23 cellular contexts compared by ENCODE assay signal in the genomic region with DNA sequence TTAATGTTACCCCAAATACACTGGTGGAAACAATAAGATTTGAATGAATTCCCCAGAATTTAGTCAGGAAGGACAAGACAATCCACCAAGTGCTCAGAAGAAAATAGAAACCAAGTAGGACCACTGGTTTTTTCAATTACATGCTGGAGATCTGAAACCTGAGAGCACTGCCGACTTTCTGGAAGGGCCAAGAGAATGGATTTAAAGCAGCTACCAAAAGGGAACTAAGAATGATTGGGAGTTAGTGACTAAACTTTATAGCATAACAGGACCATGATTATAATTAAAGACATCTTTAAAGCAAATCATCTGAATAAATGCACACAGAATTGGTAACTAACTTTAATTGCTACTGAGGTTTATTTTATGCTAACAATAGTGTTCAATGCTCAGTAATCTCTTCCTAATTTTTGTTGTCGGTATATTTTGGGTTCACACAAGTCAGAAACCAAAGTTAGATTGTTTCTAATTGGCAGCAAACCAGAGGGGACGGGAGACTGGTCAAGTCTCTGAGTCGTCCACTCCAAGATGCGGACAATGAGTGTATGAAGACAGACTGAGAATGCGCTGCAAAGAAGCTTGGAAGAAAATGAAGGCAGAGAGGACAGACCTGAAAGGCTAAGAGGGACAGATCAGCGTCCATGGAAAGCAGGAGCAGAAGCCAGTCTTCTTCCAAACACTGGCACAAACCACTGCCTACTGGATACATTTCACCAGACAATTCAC. TPM values are rescaled to one million over a fixed set of nuclear protein-coding genes. Genes with fewer than 3 reads are reported as not detected.
DNase-seq lines count a peak whose midpoint lies in the region; TF ChIP-seq lines count a peak whose summit lies in the region.
"Had no signal": no experiment of that assay in that cellular context is flagged by ENCODE, and none has a peak within 500 bp of the region (broad histone marks: within the 10 kb centered on the region; RNA-seq: fewer than 3 reads in every experiment).

No MANE protein-coding gene starts in this region.

- intact Hi-C loops in head of caudate nucleus (cut with DNase I): no loop called here

- in situ Hi-C loops in brain microvascular endothelial cell (cut with HindIII; ENCODE audit: low pct_ligation_motif_present, low sequenced_read_pairs): no loop called here

- peak overlapping the region; percentile 85 for H3K27ac Mint-ChIP-seq in mesothelial cell of epicardium
- H3K27ac Mint-ChIP-seq: CD14-positive monocyte had no signal

- no peak overlapping the region for H3K4me3 ChIP-seq in MG63
- H3K4me3 ChIP-seq in brain microvascular endothelial cell (ENCODE audit: low read depth, low read length): no peak overlapping the region
- H3K4me3 ChIP-seq: A549, esophagus muscularis mucosa, lung had no signal

- H3K36me3 Mint-ChIP-seq in mesothelial cell of epicardium: no peaks in the 10 kb centered on the region
- H3K36me3 Mint-ChIP-seq: CD14-positive monocyte, naive B cell had no signal

- H3K4me1 Mint-ChIP-seq in mesothelial cell of epicardium: peaks cover 51% of the 10 kb centered on the region
- H3K4me1 Mint-ChIP-seq: CD14-positive monocyte; central memory CD8-positive, alpha-beta T cell; naive B cell had no signal

- peak overlapping the region; percentile 45 for H3K27ac ChIP-seq in brain microvascular endothelial cell
- H3K27ac ChIP-seq: A549, esophagus muscularis mucosa had no signal

- TF ChIP-seq CTCF in brain microvascular endothelial cell (IDR thresholded peaks at IDR 0.05; ENCODE audit: low read depth, low read length, missing control alignments) (no peak), mesothelial cell of epicardium (IDR thresholded peaks at IDR 0.05; ENCODE audit: unreplicated experiment) (no peak)

- no peaks in the 10 kb centered on the region for H3K9me3 Mint-ChIP-seq in mesothelial cell of epicardium
- H3K9me3 Mint-ChIP-seq: central memory CD8-positive, alpha-beta T cell; naive B cell had no signal

- no peak overlapping the region for H3K4me3 Mint-ChIP-seq in mesothelial cell of epicardium
- H3K4me3 Mint-ChIP-seq: CD14-positive monocyte; central memory CD8-positive, alpha-beta T cell; naive B cell had no signal

- no peaks in the 10 kb centered on the region for H3K27me3 ChIP-seq in MG63
- no peaks in the 10 kb centered on the region for H3K27me3 ChIP-seq in brain microvascular endothelial cell (replicated peaks)
- H3K27me3 ChIP-seq: esophagus muscularis mucosa had no signal

- H3K36me3 ChIP-seq in MG63 (no peaks in the 10 kb centered on the region), brain microvascular endothelial cell (replicated peaks) (no peaks in the 10 kb centered on the region)
- H3K36me3 ChIP-seq: esophagus muscularis mucosa had no signal

- DNase-seq in AG08395 (ENCODE audit: low spot score): peak; percentile 7
- DNase-seq in MG63: peak; percentile 6
- peak; percentile 70 for DNase-seq in brain microvascular endothelial cell
- no peak for DNase-seq in mesothelial cell of epicardium (ENCODE audit: low spot score in 2 of 2, unreplicated experiment in 2 of 2)
- no peak for DNase-seq in head of caudate nucleus
- no peak for DNase-seq in putamen (ENCODE audit: low spot score)
- no peak for DNase-seq in mesenteric fat pad (ENCODE audit: low spot score)
- DNase-seq in NOMO-1 (lab: John Stamatoyannopoulos, UW; ENCODE audit: unreplicated experiment in 2 of 2): no peak
- DNase-seq: activated CD4-positive, alpha-beta T cell treated with anti-CD3 and anti-CD28 coated beads, Interleukin-2, amount 50 U/mL, for 4 hours; amniotic stem cell; DMS153; effector memory CD4-positive, alpha-beta T cell; MV-4-11; naive B cell; NCI-H2081 treated with DMSO at 0.1 percent for 48 hours; NCI-H524; SHP77; T-helper 1 cell had no signal

- H3K27me3 Mint-ChIP-seq in mesothelial cell of epicardium (ENCODE audit: low read depth): no peaks in the 10 kb centered on the region
- H3K27me3 Mint-ChIP-seq: central memory CD8-positive, alpha-beta T cell had no signal

- H3K9me3 ChIP-seq in MG63: no peaks in the 10 kb centered on the region
- H3K9me3 ChIP-seq: A549, esophagus muscularis mucosa had no signal

RNA-seq across cellular contexts. Expression of gene RGS13, which starts 2.3 kb away (rescaled TPM):
- total RNA-seq in MG63 (2014; rRNA removed; shearing (Covaris generic); ENCODE audit: low replicate concordance): not detected in 2 replicates
- 1.1 to 1.8 TPM (median 1.2 TPM) in 3 replicates for total RNA-seq in mesothelial cell of epicardium
- 1.0 TPM for total RNA-seq in mesenteric fat pad

RNA-seq across cellular contexts. Expression of gene RGS1, which starts 58.1 kb away (rescaled TPM):
- total RNA-seq in MG63 (2014; rRNA removed; shearing (Covaris generic); ENCODE audit: low replicate concordance): 0.62 TPM in 1 of 2 replicates, not detected in the other
- total RNA-seq in mesothelial cell of epicardium: 0.38 to 0.40 TPM in 2 of 3 replicates, not detected in the other
- 35.9 TPM for total RNA-seq in mesenteric fat pad

Comparison
In these comparisons a context has a peak if more than half of its experiments do, and no peak if none do; other contexts are left out.
1. DNase-seq: peak in AG08395 (single experiment), MG63 (single experiment) and brain microvascular endothelial cell (single experiment); none in mesothelial cell of epicardium (0 of 2), head of caudate nucleus (0 of 42), putamen (single experiment), mesenteric fat pad (single experiment) and NOMO-1 (0 of 2).
2. RNA of gene RGS1, which starts 58.1 kb away (total RNA-seq): 35.9 TPM in mesenteric fat pad (single experiment); 0.38 to 0.40 TPM in mesothelial cell of epicardium and 0.62 TPM in MG63; every median in the first group is over 10 times any median in the second.